9 cellular contexts compared by ENCODE assay signal in genomic region chr1:11784993-11785769, GRCh38. TPM values are rescaled to one million over a fixed set of nuclear protein-coding genes. Genes with fewer than 3 reads are reported as not detected.
DNase-seq lines count a peak whose midpoint lies in the region; TF ChIP-seq lines count a peak whose summit lies in the region.
"Had no signal": no experiment of that assay in that cellular context is flagged by ENCODE, and none has a peak within 500 bp of the region (broad histone marks: within the 10 kb centered on the region; RNA-seq: fewer than 3 reads in every experiment).

No MANE protein-coding gene starts in this region.

- H3K4me3 ChIP-seq in LNCaP clone FGC (ENCODE audit: low read depth, low read length) = no peak overlapping the region
- H3K4me3 ChIP-seq in esophagus muscularis mucosa = peak overlapping the region; percentile 34 to 52 (median 40)
- H3K4me3 ChIP-seq in testis = no peak overlapping the region

- H3K27me3 ChIP-seq in esophagus muscularis mucosa = no peaks in the 10 kb centered on the region
- H3K27me3 ChIP-seq in testis = no peaks in the 10 kb centered on the region

- intact Hi-C loops in esophagus muscularis mucosa (cut with DNase I) (loop anchor here (5.0 kb wide), 1 partner anchor 48 kb away; the partner anchor contains the start of gene AGTRAP), testis (cut with DNase I; ENCODE audit: low total_unique reads) (no loop called here)

- DNase-seq in NCI-H748 (lab: John Stamatoyannopoulos, UW; ENCODE audit: unreplicated experiment) = peak; percentile 31
- no peak for DNase-seq in NCI-H748 treated with DMSO at 0.1 percent for 48 hours (lab: John Stamatoyannopoulos, UW)
- DNase-seq in LNCaP clone FGC (ENCODE audit: low read depth) = no peak
- peak; percentile 81 for DNase-seq in activated CD8-positive, alpha-beta memory T cell treated with anti-CD3 and anti-CD28 coated beads for 24 hours
- DNase-seq in esophagus muscularis mucosa (ENCODE audit: extremely low spot score) = no peak
- DNase-seq in myocyte (ENCODE audit: low read depth) = peak; percentile 74
- DNase-seq in testis = peak; percentile 76
- no peak for DNase-seq in NCI-H774 (lab: John Stamatoyannopoulos, UW)

- 22% methylated on average over 6 of the region's 30 CpGs for WGBS in esophagus muscularis mucosa
- WGBS in testis, 2 donors = 28 to 35% methylated on average over 5 to 29 of the region's 30 CpGs

- no peak for TF ChIP-seq EP300 in esophagus muscularis mucosa (IDR thresholded peaks at IDR 0.05)

- H3K4me1 ChIP-seq in esophagus muscularis mucosa (peaks cover 53 to 60% (median 59%) of the 10 kb centered on the region in 4 donors), testis (peaks cover 49% of the 10 kb centered on the region)

- H3K9me3 ChIP-seq in esophagus muscularis mucosa = no peaks in the 10 kb centered on the region
- no peaks in the 10 kb centered on the region for H3K9me3 ChIP-seq in testis

- TF ChIP-seq CTCF in LNCaP clone FGC (IDR thresholded peaks at IDR 0.05; ENCODE audit: control insufficient read depth, extremely low read depth, insufficient read depth) (peak; percentile 86), esophagus muscularis mucosa (IDR thresholded peaks at IDR 0.05) (peak; percentile 77 to 92 (median 78)), testis (IDR thresholded peaks at IDR 0.05) (peak; percentile 72 to 79 (median 76))

- TF ChIP-seq POLR2A in esophagus muscularis mucosa (IDR thresholded peaks at IDR 0.05; ENCODE audit: low read depth) = no peak
- TF ChIP-seq POLR2A in testis (IDR thresholded peaks at IDR 0.05) = no peak

- H3K36me3 ChIP-seq in esophagus muscularis mucosa (peaks cover 0 to 8% (median 0%) of the 10 kb centered on the region in 4 donors), testis (ENCODE audit: low read depth, missing control alignments) (no peaks in the 10 kb centered on the region)

- H3K27ac ChIP-seq in esophagus muscularis mucosa (replicated peaks in 1 of 4) (peak overlapping the region; percentile 47 to 57 (median 48)), testis (peak overlapping the region; percentile 58 to 96)

RNA-seq across cellular contexts. Expression of gene MTHFR, which starts 20.6 kb away (rescaled TPM):
- 10 to 100 TPM; 23.4 to 38.6 (median 26.8) TPM for total RNA-seq in esophagus muscularis mucosa
- 32.5 and 39.6 TPM in 2 replicates for total RNA-seq in myocyte
- 16.6 TPM for polyA plus RNA-seq in myocyte (2012)
- 10 to 100 TPM; 68.3 to 78.3 TPM for total RNA-seq in testis
- 30.4 TPM for polyA plus RNA-seq in testis (ENCODE audit: insufficient read depth, low read depth, low replicate concordance)

RNA-seq across cellular contexts. Expression of gene CLCN6, which starts 20.8 kb away (rescaled TPM):
- 10 to 100 TPM; 12.5 to 19.7 (median 15.5) TPM for total RNA-seq in esophagus muscularis mucosa
- 16.0 and 22.2 TPM in 2 replicates for total RNA-seq in myocyte
- polyA plus RNA-seq in myocyte (2012) = 15.6 TPM
- total RNA-seq in testis = 10 to 100 TPM; 57.1 to 91.7 TPM
- 47.9 TPM for polyA plus RNA-seq in testis (ENCODE audit: insufficient read depth, low read depth, low replicate concordance)

RNA-seq across cellular contexts. Expression of gene C1orf167, which starts 23.2 kb away (rescaled TPM):
- total RNA-seq in esophagus muscularis mucosa = 1 to 10 TPM in 2 of 4 donors, not detected in 2; 2.3 to 4.3 TPM
- total RNA-seq in myocyte = 4.8 and 5.1 TPM in 2 replicates
- 1.4 TPM for polyA plus RNA-seq in myocyte (2012)
- 10 to 100 TPM; 26.0 to 34.5 TPM for total RNA-seq in testis
- polyA plus RNA-seq in testis (ENCODE audit: insufficient read depth, low read depth, low replicate concordance) = 64.2 TPM
- total RNA-seq: frontal cortex had no signal

RNA-seq across cellular contexts. Expression of gene AGTRAP, which starts 49.2 kb away (rescaled TPM):
- total RNA-seq in esophagus muscularis mucosa (10 to 100 TPM; 31.6 to 73.4 (median 45.6) TPM), myocyte (34.1 and 44.5 TPM in 2 replicates), testis (10 to 100 TPM; 64.1 to 75.3 TPM)
- polyA plus RNA-seq in myocyte (2012) = 62.5 TPM
- polyA plus RNA-seq in testis (ENCODE audit: insufficient read depth, low read depth, low replicate concordance) = 49.2 TPM

Comparison
In these comparisons a context has a peak if more than half of its experiments do, and no peak if none do; other contexts are left out.
1. DNase-seq: peak in NCI-H748 (single experiment), activated CD8-positive, alpha-beta memory T cell treated with anti-CD3 and anti-CD28 coated beads for 24 hours (single experiment), myocyte (single experiment) and testis (single experiment); none in NCI-H748 treated with DMSO at 0.1 percent for 48 hours (single experiment), LNCaP clone FGC (single experiment), esophagus muscularis mucosa (single experiment) and NCI-H774 (single experiment).
2. H3K4me3 ChIP-seq: peak in esophagus muscularis mucosa (4 of 4); none in LNCaP clone FGC (single experiment) and testis (0 of 2).
3. Peak in every context shown above with its lines, with median percentiles within 50 percentile points of each other: CTCF ChIP-seq.